In genomic region chr6:50541941-50542340, GRCh38 we compare ENCODE assay signal across 18 cellular contexts.
DNase-seq lines count a peak whose midpoint lies in the region.
"Had no signal": no experiment of that assay in that cellular context is flagged by ENCODE, and none has a peak within 500 bp of the region (broad histone marks: within the 10 kb centered on the region; RNA-seq: fewer than 3 reads in every experiment).

No MANE protein-coding gene starts in this region.

- H3K27ac ChIP-seq in mesendoderm (ENCODE audit: low read depth, low read length) (peak overlapping the region; percentile 9), Karpas-422 (ENCODE audit: low read length) (no peak overlapping the region)
- H3K27ac ChIP-seq: BLaER1 had no signal

- H2BK5ac ChIP-seq in mesendoderm (ENCODE audit: low read length): no peak overlapping the region

- peaks cover 4% of the 10 kb centered on the region; the same call in 1 of the 2 replicates for H3K9me3 ChIP-seq in Karpas-422 (ENCODE audit: low read length)
- H3K9me3 ChIP-seq: BE2C, BLaER1, Caco-2 had no signal

- H3K9ac ChIP-seq in mesendoderm (ENCODE audit: low read length): no peak overlapping the region
- H3K9ac ChIP-seq in Karpas-422 (ENCODE audit: low read length): no peak overlapping the region
- H3K9ac ChIP-seq: BLaER1 had no signal

- peaks cover 5% of the 10 kb centered on the region for H3K4me1 ChIP-seq in mesendoderm (ENCODE audit: control insufficient read depth, low read depth, low read length)
- H3K4me1 ChIP-seq in Karpas-422 (ENCODE audit: low read length): no peaks in the 10 kb centered on the region
- H3K4me1 ChIP-seq: BE2C, BLaER1, Caco-2 had no signal

- H4K8ac ChIP-seq in mesendoderm (ENCODE audit: low read depth, low read length): no peak overlapping the region

- no peaks in the 10 kb centered on the region for H3K27me3 ChIP-seq in mesendoderm (ENCODE audit: insufficient read depth, low read length, poor library complexity)
- no peaks in the 10 kb centered on the region for H3K27me3 ChIP-seq in Karpas-422 (ENCODE audit: low read length)
- H3K27me3 ChIP-seq: BE2C, BLaER1 had no signal

- no peak overlapping the region for H2BK15ac ChIP-seq in mesendoderm (replicated peaks; ENCODE audit: low read depth)

- no peak overlapping the region for H2AFZ ChIP-seq in Karpas-422 (ENCODE audit: low read length)

- H3K56ac ChIP-seq in mesendoderm (ENCODE audit: low read length): no peak overlapping the region

- H3K36me3 ChIP-seq in mesendoderm (ENCODE audit: control insufficient read depth, insufficient read depth, low read length): no peaks in the 10 kb centered on the region
- no peaks in the 10 kb centered on the region for H3K36me3 ChIP-seq in Karpas-422 (ENCODE audit: insufficient read depth, low read length)
- H3K36me3 ChIP-seq: BE2C, BLaER1 had no signal

- H3K79me1 ChIP-seq in mesendoderm (ENCODE audit: low read length): no peaks in the 10 kb centered on the region

- H3K4me2 ChIP-seq in mesendoderm (ENCODE audit: low read length) (no peak overlapping the region), Karpas-422 (ENCODE audit: low read depth, low read length, poor library complexity, severe bottlenecking) (no peak overlapping the region)
- H3K4me2 ChIP-seq: BLaER1 had no signal

- WGBS in mesendoderm (ENCODE audit: extremely low coverage, insufficient coverage, low lambda C conversion rate): no CpG with 5 or more reads among the region's 2 CpGs

- H3K9me2 ChIP-seq in Karpas-422 (replicated peaks; ENCODE audit: insufficient read depth, low read length): 0 out of 2 replicates have a peak, but pooled peaks cover 3% of the 10 kb centered on the region

- H3K18ac ChIP-seq in mesendoderm (ENCODE audit: low read length): no peak overlapping the region

- no peaks in the 10 kb centered on the region for H4K20me1 ChIP-seq in Karpas-422 (ENCODE audit: insufficient read depth, low read depth, low read length)
- H4K20me1 ChIP-seq: BLaER1 had no signal

- H3K4ac ChIP-seq in mesendoderm (ENCODE audit: low read depth, low read length): no peak overlapping the region

- H3K23ac ChIP-seq in mesendoderm (ENCODE audit: low read length): no peak overlapping the region

- DNase-seq in cerebellar cortex (ENCODE audit: low spot score) (peak; percentile 66), mesendoderm (no peak), Karpas-422 (no peak)
- no peak for DNase-seq in activated naive CD4-positive, alpha-beta T cell treated with anti-CD3 and anti-CD28 coated beads, Interleukin-2, amount 50 U/mL, for 16 hours
- no peak for DNase-seq in stimulated activated CD4-positive, alpha-beta T cell treated with anti-CD3 and anti-CD28 coated beads, Interleukin-1b, Interleukin-23, amount 100 ng/mL, for 48 hours
- DNase-seq: 8988T; ACHN; BE2C; C1 segment of cervical spinal cord; Caco-2; Calu3; CD4-positive, alpha-beta memory T cell; CD4-positive, CD25-positive, alpha-beta regulatory T cell; CD8-positive, alpha-beta memory T cell; DMS79 treated with DMSO at 0.1 percent for 48 hours; GDM1 had no signal

- no peak overlapping the region for H3K4me3 ChIP-seq in mesendoderm (ENCODE audit: low read length)
- no peak overlapping the region for H3K4me3 ChIP-seq in Karpas-422 (ENCODE audit: low read length)
- H3K4me3 ChIP-seq: BLaER1, GM12878 had no signal

- H3K79me2 ChIP-seq in mesendoderm (ENCODE audit: control insufficient read depth, insufficient read depth, low read length): no peaks in the 10 kb centered on the region
- H3K79me2 ChIP-seq in Karpas-422 (ENCODE audit: low read length): no peaks in the 10 kb centered on the region

- no peak overlapping the region for H2BK120ac ChIP-seq in mesendoderm (ENCODE audit: low read depth, low read length)

- H4K5ac ChIP-seq in mesendoderm (ENCODE audit: low read length): no peak overlapping the region

- H2AK5ac ChIP-seq in mesendoderm (ENCODE audit: low read length): no peak overlapping the region
